18 cellular contexts compared by ENCODE assay signal in the genomic region with DNA sequence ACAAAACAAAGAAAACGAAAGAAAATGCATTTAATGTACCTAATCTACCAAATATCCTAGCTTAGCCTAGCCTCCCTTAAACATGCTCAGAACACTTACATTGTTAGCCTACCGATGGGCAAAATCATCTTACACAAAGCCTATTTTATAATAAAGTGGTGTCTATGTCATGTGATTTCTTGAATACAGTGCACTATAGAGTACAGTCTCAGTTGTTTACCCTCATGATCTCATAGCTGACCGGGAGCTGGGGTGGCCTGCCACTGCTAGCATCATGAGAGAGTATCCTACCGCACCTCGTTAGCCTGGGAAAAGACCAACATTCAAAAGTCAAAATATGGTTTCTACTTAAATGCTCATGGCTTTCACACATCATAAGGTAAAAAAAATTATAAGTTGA. TPM values are rescaled to one million over a fixed set of nuclear protein-coding genes. Genes with fewer than 3 reads are reported as not detected.
A peak's percentile ranks its signal among the peaks of the same experiment; 100 is the strongest.
DNase-seq lines count a peak whose midpoint lies in the region; ATAC-seq and TF ChIP-seq lines count a peak whose summit lies in the region.
"Had no signal": no experiment of that assay in that cellular context is flagged by ENCODE, and none has a peak within 500 bp of the region (broad histone marks: within the 10 kb centered on the region; RNA-seq: fewer than 3 reads in every experiment).

No MANE protein-coding gene starts in this region.

- H3K9me3 Mint-ChIP-seq in activated B cell treated with CpG ODN at 0.5 μM for 24 hours: no peaks in the 10 kb centered on the region
- no peaks in the 10 kb centered on the region for H3K9me3 Mint-ChIP-seq in memory B cell
- H3K9me3 Mint-ChIP-seq: H9, IgD-negative memory B cell had no signal

- H3K4me3 Mint-ChIP-seq in activated B cell treated with CpG ODN at 0.5 μM for 24 hours (no peak overlapping the region), memory B cell (no peak overlapping the region)
- H3K4me3 Mint-ChIP-seq: CD4-positive, alpha-beta T cell; H9 had no signal

- H3K36me3 Mint-ChIP-seq in activated B cell treated with CpG ODN at 0.5 μM for 24 hours (ENCODE audit: low read depth) (peaks cover 18% of the 10 kb centered on the region), memory B cell (peaks cover 9% of the 10 kb centered on the region)

- H3K27me3 Mint-ChIP-seq in activated B cell treated with CpG ODN at 0.5 μM for 24 hours: no peaks in the 10 kb centered on the region
- H3K27me3 Mint-ChIP-seq in memory B cell: no peaks in the 10 kb centered on the region
- H3K27me3 Mint-ChIP-seq: CD4-positive, alpha-beta T cell had no signal

- DNase-seq in COLO829 (ENCODE audit: low spot score) (peak; percentile 85), activated B cell treated with CpG ODN at 0.5 μM for 24 hours (no peak), memory B cell (ENCODE audit: low spot score in 2 of 2) (no peak), DMS 273 treated with DMSO at 0.1 percent for 48 hours (lab: John Stamatoyannopoulos, UW) (no peak), SIG-M5 (lab: John Stamatoyannopoulos, UW) (no peak), NCI-H1105 treated with DMSO at 0.1 percent for 48 hours (lab: John Stamatoyannopoulos, UW) (no peak)
- DNase-seq: BE2C; C1 segment of cervical spinal cord; CD4-positive, alpha-beta T cell; DMS79 treated with DMSO at 0.1 percent for 48 hours; GF-D8; GOT3; H9; KBM-7 had no signal

- ATAC-seq in activated B cell treated with CpG ODN at 0.5 μM for 24 hours (ENCODE audit: low read depth) (no peak), memory B cell (ENCODE audit: low read depth) (no peak), GM19463 (IDR thresholded peaks at IDR 0.05; ENCODE audit: unreplicated experiment) (no peak)
- ATAC-seq: GM12878, HepG2 had no signal

- TF ChIP-seq CTCF in activated B cell treated with CpG ODN at 0.5 μM for 24 hours (IDR thresholded peaks at IDR 0.05): no peak

- H3K4me1 Mint-ChIP-seq in activated B cell treated with CpG ODN at 0.5 μM for 24 hours (peaks cover 93% of the 10 kb centered on the region), memory B cell (peaks cover 44% of the 10 kb centered on the region)

- CTCF ChIA-PET in activated B cell treated with CpG ODN at 0.5 μM for 24 hours (lab: Charles Lee): no interaction called here

- H3K27ac Mint-ChIP-seq in activated B cell treated with CpG ODN at 0.5 μM for 24 hours (peak overlapping the region; percentile 53), memory B cell (peak overlapping the region; percentile 94)
- H3K27ac Mint-ChIP-seq: CD4-positive, alpha-beta T cell had no signal

- POLR2A ChIA-PET in activated B cell treated with CpG ODN at 0.5 μM for 24 hours (lab: Charles Lee): interaction anchor here (0.6 to 0.8 kb wide), 4 partner anchors 8 to 165 kb away, joined by 4 to 5 read pairs (median 4); no protein-coding TSS in a partner anchor

- intact Hi-C loops in activated B cell treated with CpG ODN at 0.5 μM for 24 hours (cut with micrococcal nuclease): loop anchor here (10.0 kb wide), 2 partner anchors 847 to 997 kb away; a partner anchor contains a TSS

RNA-seq across cellular contexts. Expression of a gene that starts 16.6 kb away (rescaled TPM):
- total RNA-seq in activated B cell treated with CpG ODN at 0.5 μM for 24 hours: 23.2 and 25.9 TPM in 2 replicates
